In the genomic region with DNA sequence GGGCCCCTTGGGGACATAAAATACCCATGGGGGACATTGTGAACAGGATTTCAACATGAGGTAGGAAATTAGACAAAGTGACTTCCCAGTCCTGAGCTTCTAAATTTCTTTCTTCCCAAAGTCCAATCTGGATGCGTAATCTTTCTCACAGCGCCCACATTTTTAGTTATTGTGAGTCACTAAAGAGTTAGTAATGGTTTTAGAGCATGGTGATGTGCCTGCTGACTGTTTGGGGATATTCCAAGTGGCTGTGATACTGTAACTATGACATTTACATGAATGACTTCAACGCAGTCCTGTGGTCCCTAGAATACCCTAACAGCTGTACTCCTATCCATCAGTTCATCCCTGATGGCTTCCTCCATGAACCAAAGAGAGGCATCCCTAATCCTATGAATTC, we compare ENCODE assay signal across 1 cellular context.
TF ChIP-seq lines count a peak whose summit lies in the region.

No MANE protein-coding gene starts in this region.

TF ChIP-seq in SK-N-SH treated with all-trans-retinoic acid at 6 μM for 48 hours, 23 proteins besides CTCF, POLR2A, EP300 and RAD21 (continued from another document):
- TF ChIP-seq TOX (CRISPR knock-in tag; IDR thresholded peaks at IDR 0.05; ENCODE audit: borderline replicate concordance) (no peak), OSR1 (CRISPR knock-in tag; IDR thresholded peaks at IDR 0.05) (no peak), PPARA (CRISPR knock-in tag; IDR thresholded peaks at IDR 0.05; ENCODE audit: borderline replicate concordance) (no peak), TSHZ2 (CRISPR knock-in tag; IDR thresholded peaks at IDR 0.05) (no peak), BACH2 (CRISPR knock-in tag; IDR thresholded peaks at IDR 0.05; ENCODE audit: borderline replicate concordance) (no peak), ARNTL (CRISPR knock-in tag; IDR thresholded peaks at IDR 0.05; ENCODE audit: borderline replicate concordance, low read depth) (no peak)
TF ChIP-seq in SK-N-SH treated with all-trans-retinoic acid at 6 μM for 48 hours: peak in this region for 0.
